ENCODE assay signal across 13 cellular contexts in the genomic region with DNA sequence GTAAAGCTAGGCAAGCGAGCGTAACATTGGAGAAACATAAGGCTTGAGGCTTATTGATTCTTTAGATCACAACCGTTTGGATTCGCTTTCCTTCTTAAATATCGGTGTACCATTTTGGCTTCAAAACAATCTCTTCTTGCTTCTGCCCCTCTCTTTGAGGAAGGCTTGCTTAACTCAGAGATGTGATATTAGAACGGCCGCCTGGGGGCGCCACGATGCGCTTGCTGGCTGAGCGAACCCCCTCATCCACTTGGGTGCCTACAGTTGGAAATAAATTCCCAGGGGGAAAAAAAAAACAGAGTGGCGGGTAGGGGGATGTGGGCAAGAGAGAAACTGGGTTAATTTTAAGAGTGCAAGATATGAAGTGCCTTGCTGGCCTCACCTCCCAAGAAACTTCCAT.
A peak's percentile ranks its signal among the peaks of the same experiment; 100 is the strongest.
DNase-seq lines count a peak whose midpoint lies in the region; TF ChIP-seq lines count a peak whose summit lies in the region.
"Had no signal": no experiment of that assay in that cellular context is flagged by ENCODE, and none has a peak within 500 bp of the region (broad histone marks: within the 10 kb centered on the region; RNA-seq: fewer than 3 reads in every experiment).

No MANE protein-coding gene starts in this region.

- H3K27me3 ChIP-seq in AG04450 (ENCODE audit: control insufficient read depth, insufficient read depth, low read length) (no peaks in the 10 kb centered on the region), ascending aorta (no peaks in the 10 kb centered on the region)
- H3K27me3 ChIP-seq: right atrium auricular region had no signal

- H3K4me3 ChIP-seq in AG04450 (ENCODE audit: low read depth, low read length) (no peak overlapping the region), ascending aorta (no peak overlapping the region), fibroblast of villous mesenchyme (ENCODE audit: low read depth, low read length) (no peak overlapping the region)
- H3K4me3 ChIP-seq: right atrium auricular region had no signal

- POLR2A ChIA-PET in AG04450 (lab: Yijun Ruan, JAX) = no interaction called here

- no peak overlapping the region for H3K4me3 Mint-ChIP-seq in activated CD4-positive, alpha-beta T cell treated with anti-CD3 and anti-CD28 coated beads, Interleukin-2, amount 10 ng/mL, durations not matched to agents 24 days and 14 days
- H3K4me3 Mint-ChIP-seq: CD4-positive, alpha-beta memory T cell had no signal

- no peaks in the 10 kb centered on the region for H3K9me3 Mint-ChIP-seq in activated CD4-positive, alpha-beta T cell treated with anti-CD3 and anti-CD28 coated beads, Interleukin-2, amount 10 ng/mL, durations not matched to agents 24 days and 14 days

- H3K9me3 ChIP-seq in AG04450 (ENCODE audit: control insufficient read depth, insufficient read depth, low read length) (no peaks in the 10 kb centered on the region), ascending aorta (no peaks in the 10 kb centered on the region)
- H3K9me3 ChIP-seq: right atrium auricular region had no signal

- intact Hi-C loops in ascending aorta (cut with DNase I) = loop anchor here (5.0 kb wide), 1 partner anchor 168 kb away; no protein-coding TSS in a partner anchor
- intact Hi-C loops in activated CD4-positive, alpha-beta T cell treated with anti-CD3 and anti-CD28 coated beads, Interleukin-2, amount 10 ng/mL, durations not matched to agents 24 days and 14 days (cut with micrococcal nuclease) = no loop called here

- TF ChIP-seq CTCF in AG04450 (IDR thresholded peaks at IDR 0.05; ENCODE audit: low read depth, low read length) = 0 out of 2 replicates have a peak, but pooled peaks have one; percentile 22
- TF ChIP-seq CTCF in GM12872 (IDR thresholded peaks at IDR 0.05; ENCODE audit: insufficient read depth, low read depth, low read length) = peak; percentile 15; the same call in 1 of the 3 replicates
- TF ChIP-seq CTCF in ascending aorta (IDR thresholded peaks at IDR 0.05) = peak in 2 of 3 experiments; percentile 30 to 50
- TF ChIP-seq CTCF in fibroblast of villous mesenchyme (IDR thresholded peaks at IDR 0.05; ENCODE audit: insufficient read depth, low read depth, low read length) = peak; percentile 41

- no peaks in the 10 kb centered on the region for H3K4me1 ChIP-seq in ascending aorta

- H3K27ac ChIP-seq in AG04450 (ENCODE audit: low read depth, low read length) = no peak overlapping the region
- peak overlapping the region in 1 of 2 donors; percentile 30 for H3K27ac ChIP-seq in ascending aorta
- H3K27ac ChIP-seq: right atrium auricular region had no signal

- H3K36me3 Mint-ChIP-seq in activated CD4-positive, alpha-beta T cell treated with anti-CD3 and anti-CD28 coated beads, Interleukin-2, amount 10 ng/mL, durations not matched to agents 24 days and 14 days (ENCODE audit: low read depth) = no peaks in the 10 kb centered on the region
- H3K36me3 Mint-ChIP-seq: CD4-positive, alpha-beta memory T cell had no signal

- CTCF ChIA-PET in AG04450 (lab: Charles Lee) = interaction anchor here (0.7 to 7.1 kb wide), 3 partner anchors 110 to 183 kb away, joined by 3 to 81 read pairs (median 5); no protein-coding TSS in a partner anchor

- no peak overlapping the region for H3K27ac Mint-ChIP-seq in activated CD4-positive, alpha-beta T cell treated with anti-CD3 and anti-CD28 coated beads, Interleukin-2, amount 10 ng/mL, durations not matched to agents 24 days and 14 days
- H3K27ac Mint-ChIP-seq: CD4-positive, alpha-beta memory T cell had no signal

- DNase-seq in AG04450 (ENCODE audit: low read depth, low spot score) (no peak), ascending aorta (ENCODE audit: low spot score in 2 of 2) (no peak), fibroblast of villous mesenchyme (ENCODE audit: low read depth) (no peak), retina (no peak), CD1c-positive myeloid dendritic cell (ENCODE audit: extremely low spot score) (no peak), T-helper 2 cell (no peak)
- DNase-seq in activated CD4-positive, alpha-beta T cell treated with anti-CD3 and anti-CD28 coated beads, Interleukin-2, amount 10 ng/mL, durations not matched to agents 24 days and 14 days = no peak
- DNase-seq: activated CD4-positive, alpha-beta T cell treated with anti-CD3 and anti-CD28 coated beads for 1 hour; activated T-cell treated with anti-CD3 and anti-CD28 coated beads, Interleukin-2, amount 50 U/mL, for 48 hours; CD4-positive, alpha-beta memory T cell; NCI-H526 treated with DMSO at 0.1 percent for 48 hours had no signal

- H3K4me1 Mint-ChIP-seq in activated CD4-positive, alpha-beta T cell treated with anti-CD3 and anti-CD28 coated beads, Interleukin-2, amount 10 ng/mL, durations not matched to agents 24 days and 14 days = no peaks in the 10 kb centered on the region
- H3K4me1 Mint-ChIP-seq: CD4-positive, alpha-beta memory T cell had no signal

- H3K27me3 Mint-ChIP-seq in activated CD4-positive, alpha-beta T cell treated with anti-CD3 and anti-CD28 coated beads, Interleukin-2, amount 10 ng/mL, durations not matched to agents 24 days and 14 days = no peaks in the 10 kb centered on the region

- H3K36me3 ChIP-seq in ascending aorta = peaks cover 57 to 59% of the 10 kb centered on the region in 2 donors
